ENCODE assay signal across 29 cellular contexts in genomic region chr4:183008492-183008891, GRCh38.
"Had no signal": no experiment of that assay in that cellular context is flagged by ENCODE, and none has a peak within 500 bp of the region (broad histone marks: within the 10 kb centered on the region; RNA-seq: fewer than 3 reads in every experiment).

No MANE protein-coding gene starts in this region.

- H3K27me3 Mint-ChIP-seq: activated B cell treated with CpG ODN at 0.5 μM for 24 hours; dendritic cell treated with granulocyte-macrophage colony-stimulating factor and Interleukin-4, amounts not matched to agents 40 ng/mL and 50 ng/mL, for 4 days had no signal

- H3K4me3 ChIP-seq: esophagus squamous epithelium, heart right ventricle, lung, spleen, suprapubic skin, tibial artery had no signal

- H3K9me3 Mint-ChIP-seq: T-helper 1 cell treated with Interleukin-12 subunit alpha and Interleukin-12 subunit beta and Interleukin-4 antibody, amounts not matched to agents 30 μg/mL and 1 μg/mL, for 36 hours had no signal

- H3K9me3 ChIP-seq: suprapubic skin, tibial artery had no signal

- H3K36me3 Mint-ChIP-seq: activated naive CD8-positive, alpha-beta T cell had no signal

- H3K27ac Mint-ChIP-seq: activated B cell treated with CpG ODN at 0.5 μM for 24 hours; activated CD8-positive, alpha-beta T cell treated with anti-CD3 and anti-CD28 coated beads for 36 hours; activated naive CD8-positive, alpha-beta T cell; dendritic cell treated with granulocyte-macrophage colony-stimulating factor and Interleukin-4, amounts not matched to agents 40 ng/mL and 50 ng/mL, for 4 days; nephron; T-helper 1 cell treated with Interleukin-12 subunit alpha and Interleukin-12 subunit beta and Interleukin-4 antibody, amounts not matched to agents 30 μg/mL and 1 μg/mL, for 36 hours had no signal

- H2AFZ ChIP-seq: parathyroid adenoma had no signal

- H3K27me3 ChIP-seq: tibial artery had no signal

- H3K4me1 Mint-ChIP-seq: activated B cell treated with CpG ODN at 0.5 μM for 24 hours; central memory CD8-positive, alpha-beta T cell; nephron had no signal

- H3K4me3 Mint-ChIP-seq: activated B cell treated with CpG ODN at 0.5 μM for 24 hours; activated CD8-positive, alpha-beta T cell treated with anti-CD3 and anti-CD28 coated beads for 36 hours; activated naive CD8-positive, alpha-beta T cell; central memory CD8-positive, alpha-beta T cell; dendritic cell treated with granulocyte-macrophage colony-stimulating factor and Interleukin-4, amounts not matched to agents 40 ng/mL and 50 ng/mL, for 4 days; nephron; T-helper 1 cell treated with Interleukin-12 subunit alpha and Interleukin-12 subunit beta and Interleukin-4 antibody, amounts not matched to agents 30 μg/mL and 1 μg/mL, for 36 hours had no signal

- ATAC-seq: activated CD8-positive, alpha-beta T cell treated with anti-CD3 and anti-CD28 coated beads for 36 hours; heart right ventricle; left lobe of liver; right cardiac atrium had no signal

- H3K79me2 ChIP-seq: parathyroid adenoma had no signal

- H3K27ac ChIP-seq: epithelial cell of prostate, esophagus squamous epithelium, heart right ventricle, parathyroid adenoma, spleen, suprapubic skin, tibial artery had no signal

- H3K9ac ChIP-seq: parathyroid adenoma had no signal

- DNase-seq: activated B cell treated with CpG ODN at 0.5 μM for 24 hours; activated CD4-positive, alpha-beta T cell treated with anti-CD3 and anti-CD28 coated beads, Interleukin-2, amount 50 U/mL, for 1 hour; activated CD8-positive, alpha-beta T cell treated with anti-CD3 and anti-CD28 coated beads for 36 hours; activated effector memory CD4-positive, alpha-beta T cell treated with Interleukin-2 at 50 U/mL for 16 hours; activated naive CD4-positive, alpha-beta T cell treated with Interleukin-2 at 50 U/mL for 16 hours; activated T-cell treated with anti-CD3 and anti-CD28 coated beads, Interleukin-2, amount 50 U/mL, for 48 hours; anterior cingulate cortex; effector CD4-positive, alpha-beta T cell; esophagus squamous epithelium; foreskin melanocyte; heart right ventricle; kidney; nucleus accumbens; right cardiac atrium; spleen; stimulated activated naive CD4-positive, alpha-beta T cell; SW 1271; T-helper 9 cell; tibial artery had no signal

- H3K4me1 ChIP-seq: esophagus squamous epithelium, heart right ventricle, parathyroid adenoma, spleen, suprapubic skin, tibial artery had no signal

- H3K36me3 ChIP-seq: esophagus squamous epithelium, heart right ventricle, spleen, suprapubic skin, tibial artery had no signal
